Comparison of ENCODE assay signal across 14 cellular contexts in genomic region chrX:155766321-155766720, GRCh38.
DNase-seq lines count a peak whose midpoint lies in the region; ATAC-seq, FAIRE-seq and TF ChIP-seq lines count a peak whose summit lies in the region.
"Had no signal": no experiment of that assay in that cellular context is flagged by ENCODE, and none has a peak within 500 bp of the region (broad histone marks: within the 10 kb centered on the region; RNA-seq: fewer than 3 reads in every experiment).

No MANE protein-coding gene starts in this region.

- no peak overlapping the region for H3K27ac Mint-ChIP-seq in activated CD4-positive, alpha-beta memory T cell treated with anti-CD3 and anti-CD28 coated beads for 36 hours
- no peak overlapping the region for H3K27ac Mint-ChIP-seq in activated CD4-positive, alpha-beta memory T cell treated with anti-CD3 and anti-CD28 coated beads, Interleukin-2, amount 10 ng/mL, durations not matched to agents 7 days and 5 days
- peak overlapping the region in 2 of 6 donors; percentile 5 to 41 for H3K27ac Mint-ChIP-seq in immature natural killer cell

- H3K27me3 ChIP-seq in adipocyte (replicated peaks; ENCODE audit: control insufficient read depth, insufficient read depth, low read length) (no peaks in the 10 kb centered on the region), skeletal muscle tissue (ENCODE audit: control insufficient read depth in 3 of 3, insufficient read depth in 3 of 3, low read length in 3 of 3) (no peaks in the 10 kb centered on the region)
- H3K27me3 ChIP-seq: tibial nerve had no signal

- H3K27ac ChIP-seq in skeletal muscle tissue (ENCODE audit: low read depth, low read length), result peak overlapping the region; percentile 58
- H3K27ac ChIP-seq: HL-60 had no signal

- peaks cover 6% of the 10 kb centered on the region for H3K9me3 Mint-ChIP-seq in activated CD4-positive, alpha-beta memory T cell treated with anti-CD3 and anti-CD28 coated beads for 36 hours
- H3K9me3 Mint-ChIP-seq in activated CD4-positive, alpha-beta memory T cell treated with anti-CD3 and anti-CD28 coated beads, Interleukin-2, amount 10 ng/mL, durations not matched to agents 7 days and 5 days, result peaks cover 7% of the 10 kb centered on the region
- peaks cover 0 to 5% (median 2%) of the 10 kb centered on the region in 6 donors for H3K9me3 Mint-ChIP-seq in immature natural killer cell

- intact Hi-C loops in activated CD4-positive, alpha-beta memory T cell treated with anti-CD3 and anti-CD28 coated beads for 36 hours (cut with micrococcal nuclease), result loop anchor here (2.0 kb wide), 1 partner anchor 500 kb away; no protein-coding TSS in a partner anchor

- peaks cover 9% of the 10 kb centered on the region for H3K4me1 Mint-ChIP-seq in activated CD4-positive, alpha-beta memory T cell treated with anti-CD3 and anti-CD28 coated beads for 36 hours (ENCODE audit: low read depth)
- H3K4me1 Mint-ChIP-seq in activated CD4-positive, alpha-beta memory T cell treated with anti-CD3 and anti-CD28 coated beads, Interleukin-2, amount 10 ng/mL, durations not matched to agents 7 days and 5 days, result peaks cover 11% of the 10 kb centered on the region
- peaks cover 12 to 19% of the 10 kb centered on the region in 2 donors for H3K4me1 Mint-ChIP-seq in immature natural killer cell

- H3K36me3 ChIP-seq in adipocyte (ENCODE audit: control insufficient read depth, insufficient read depth, low read length, severe bottlenecking), result no peaks in the 10 kb centered on the region
- no peaks in the 10 kb centered on the region for H3K36me3 ChIP-seq in skeletal muscle tissue (ENCODE audit: control insufficient read depth in 3 of 3, insufficient read depth in 3 of 3, low read length in 3 of 3)
- H3K36me3 ChIP-seq: tibial nerve had no signal

- H3K9me3 ChIP-seq in adipocyte (ENCODE audit: control insufficient read depth, low read length) (no peaks in the 10 kb centered on the region), skeletal muscle tissue (ENCODE audit: control insufficient read depth in 3 of 3, low read length in 3 of 3) (no peaks in the 10 kb centered on the region)
- H3K9me3 ChIP-seq: tibial nerve had no signal

- no peaks in the 10 kb centered on the region for H3K27me3 Mint-ChIP-seq in activated CD4-positive, alpha-beta memory T cell treated with anti-CD3 and anti-CD28 coated beads for 36 hours
- no peaks in the 10 kb centered on the region for H3K27me3 Mint-ChIP-seq in activated CD4-positive, alpha-beta memory T cell treated with anti-CD3 and anti-CD28 coated beads, Interleukin-2, amount 10 ng/mL, durations not matched to agents 7 days and 5 days
- peaks cover 0 to 11% (median 3%) of the 10 kb centered on the region in 3 donors for H3K27me3 Mint-ChIP-seq in immature natural killer cell (ENCODE audit: low read depth in 3 of 3)

- CTCF ChIA-PET in activated CD4-positive, alpha-beta memory T cell treated with anti-CD3 and anti-CD28 coated beads for 36 hours (lab: Charles Lee), result no interaction called here
- CTCF ChIA-PET in activated CD4-positive, alpha-beta memory T cell treated with anti-CD3 and anti-CD28 coated beads, Interleukin-2, amount 10 ng/mL, durations not matched to agents 7 days and 5 days (lab: Charles Lee), result no interaction called here

- H3K9ac ChIP-seq in adipocyte (ENCODE audit: low read length), result no peak overlapping the region
- peak overlapping the region in 2 of 3 donors; percentile 7 to 72 for H3K9ac ChIP-seq in skeletal muscle tissue (ENCODE audit: low read depth in 1 of 3, low read length in 3 of 3)

- H3K4me1 ChIP-seq in adipocyte (ENCODE audit: control insufficient read depth, insufficient read depth, low read length) (no peaks in the 10 kb centered on the region), skeletal muscle tissue (ENCODE audit: control insufficient read depth in 3 of 3, insufficient read depth in 3 of 3, low read length in 3 of 3) (peaks cover 3 to 5% (median 3%) of the 10 kb centered on the region in 3 donors)

- H3K4me3 ChIP-seq in adipocyte (ENCODE audit: low read length) (peak overlapping the region; percentile 91), skeletal muscle tissue (ENCODE audit: low read length in 3 of 3) (peak overlapping the region in 2 of 3 donors; percentile 61 to 72)

- H3K36me3 Mint-ChIP-seq in activated CD4-positive, alpha-beta memory T cell treated with anti-CD3 and anti-CD28 coated beads for 36 hours, result peaks cover 3% of the 10 kb centered on the region
- no peaks in the 10 kb centered on the region for H3K36me3 Mint-ChIP-seq in activated CD4-positive, alpha-beta memory T cell treated with anti-CD3 and anti-CD28 coated beads, Interleukin-2, amount 10 ng/mL, durations not matched to agents 7 days and 5 days (ENCODE audit: low read depth)
- H3K36me3 Mint-ChIP-seq in immature natural killer cell, result no peaks in the 10 kb centered on the region

- no peak for FAIRE-seq in GM12891 (lab: Jason Lieb, UNC)
- FAIRE-seq: A204.1, frontal cortex, keratinocyte had no signal

- POLR2A ChIA-PET in activated CD4-positive, alpha-beta memory T cell treated with anti-CD3 and anti-CD28 coated beads for 36 hours (lab: Charles Lee), result no interaction called here
- POLR2A ChIA-PET in activated CD4-positive, alpha-beta memory T cell treated with anti-CD3 and anti-CD28 coated beads, Interleukin-2, amount 10 ng/mL, durations not matched to agents 7 days and 5 days (lab: Charles Lee), result no interaction called here

- no peak for TF ChIP-seq POLR2A in GM12891 (IDR thresholded peaks at IDR 0.05; ENCODE audit: low read depth, low read length)

- no peak for ATAC-seq in GM21825 (IDR thresholded peaks at IDR 0.05; ENCODE audit: unreplicated experiment)
- no peak for ATAC-seq in GM21447 (IDR thresholded peaks at IDR 0.05; ENCODE audit: unreplicated experiment)

- H3K4me3 Mint-ChIP-seq in activated CD4-positive, alpha-beta memory T cell treated with anti-CD3 and anti-CD28 coated beads for 36 hours, result peak overlapping the region; percentile 76
- H3K4me3 Mint-ChIP-seq in activated CD4-positive, alpha-beta memory T cell treated with anti-CD3 and anti-CD28 coated beads, Interleukin-2, amount 10 ng/mL, durations not matched to agents 7 days and 5 days, result no peak overlapping the region
- H3K4me3 Mint-ChIP-seq in immature natural killer cell, result peak overlapping the region in 3 of 5 donors; percentile 73 to 87 (median 84)

- DNase-seq in activated CD4-positive, alpha-beta memory T cell treated with anti-CD3 and anti-CD28 coated beads for 36 hours, result no peak
- DNase-seq in activated CD4-positive, alpha-beta memory T cell treated with anti-CD3 and anti-CD28 coated beads, Interleukin-2, amount 10 ng/mL, durations not matched to agents 7 days and 5 days, result no peak
- DNase-seq in adipocyte (ENCODE audit: low read depth), result no peak
- no peak for DNase-seq in immature natural killer cell
- no peak for DNase-seq in GM12891 (ENCODE audit: insufficient read length, low spot score)
- DNase-seq: activated T-cell treated with anti-CD3 and anti-CD28 coated beads, Interleukin-2, amount 50 U/mL, for 1 hour had no signal

TF ChIP-seq in GM12891, 5 proteins besides CTCF, POLR2A, EP300 and RAD21:
- TF ChIP-seq POU2F2 (IDR thresholded peaks at IDR 0.05; ENCODE audit: low read depth, low read length) (no peak), PAX5 (IDR thresholded peaks at IDR 0.05; ENCODE audit: insufficient read depth, low read length, severe bottlenecking) (no peak), POLR2AphosphoS5 (IDR thresholded peaks at IDR 0.05; ENCODE audit: low read depth, low read length) (no peak), TAF1 (IDR thresholded peaks at IDR 0.05; ENCODE audit: low read depth, low read length) (no peak), SPI1 (IDR thresholded peaks at IDR 0.05; ENCODE audit: low read depth, low read length) (no peak)
